In the genomic region with DNA sequence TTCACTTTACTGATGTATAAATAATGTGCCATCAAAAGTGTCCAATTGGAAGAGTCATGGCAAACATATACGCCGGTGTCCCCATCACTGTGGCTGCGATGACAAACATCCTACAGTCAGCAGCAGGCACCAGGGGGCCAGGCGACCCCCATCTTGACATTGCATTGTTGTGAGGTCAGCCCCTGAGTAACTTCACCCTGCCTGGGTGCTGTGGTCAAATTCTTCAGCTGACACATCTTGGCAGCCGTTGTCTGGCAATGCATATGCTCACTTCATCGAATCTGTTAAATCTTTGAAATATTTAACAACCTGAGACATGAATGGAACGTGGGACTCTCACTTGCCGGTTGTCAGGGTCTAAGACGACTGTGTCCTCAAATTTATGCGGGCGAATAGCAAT, we compare ENCODE assay signal across 25 cellular contexts.
DNase-seq lines count a peak whose midpoint lies in the region; ATAC-seq and TF ChIP-seq lines count a peak whose summit lies in the region.
"Had no signal": no experiment of that assay in that cellular context is flagged by ENCODE, and none has a peak within 500 bp of the region (broad histone marks: within the 10 kb centered on the region; RNA-seq: fewer than 3 reads in every experiment).

No MANE protein-coding gene starts in this region.

- peaks cover 0 to 13% of the 10 kb centered on the region in 2 donors for H3K9me3 ChIP-seq in right atrium auricular region
- H3K9me3 ChIP-seq: A549, SJCRH30 had no signal

- peak; percentile 32 for DNase-seq in right atrium auricular region (ENCODE audit: low spot score)
- no peak for DNase-seq in left ventricle myocardium superior
- DNase-seq in choroid plexus epithelial cell (ENCODE audit: low read depth), result peak; percentile 2
- peak; percentile 57 for DNase-seq in osteocyte (ENCODE audit: extremely low spot score, unreplicated experiment)
- no peak for DNase-seq in middle frontal gyrus (ENCODE audit: extremely low spot score, low spot score)
- DNase-seq in GF-D8 (lab: John Stamatoyannopoulos, UW), result no peak
- DNase-seq: C1 segment of cervical spinal cord; CD4-positive, alpha-beta memory T cell; COR-L47; DMS53; HCEC 1CT; KBM-7; NCI-H1105 treated with DMSO at 0.1 percent for 48 hours; NCI-H146; NCI-H1930; NCI-H2107; NCI-H446; NCI-H524 treated with DMSO at 0.1 percent for 48 hours; NCI-H774; PC-3; SJCRH30 had no signal

- H3K36me3 ChIP-seq in right atrium auricular region, result no peaks in the 10 kb centered on the region
- H3K36me3 ChIP-seq: SJCRH30 had no signal

- no peak overlapping the region for H3K4me3 Mint-ChIP-seq in osteocyte (ENCODE audit: unreplicated experiment)
- H3K4me3 Mint-ChIP-seq: CD4-positive, alpha-beta memory T cell had no signal

- H3K4me3 ChIP-seq in right atrium auricular region (no peak overlapping the region), choroid plexus epithelial cell (ENCODE audit: low read depth, low read length) (no peak overlapping the region)
- H3K4me3 ChIP-seq: A549, GM12878, SJCRH30 had no signal

- intact Hi-C loops in left ventricle myocardium superior (cut with micrococcal nuclease), result no loop called here

- ATAC-seq in left ventricle myocardium superior (no peak), GM21737 (IDR thresholded peaks at IDR 0.05; ENCODE audit: unreplicated experiment) (no peak)
- ATAC-seq: A549, GM12878, PC-3, Right ventricle myocardium inferior had no signal

- TF ChIP-seq CTCF in right atrium auricular region (IDR thresholded peaks at IDR 0.05) (no peak), choroid plexus epithelial cell (conservative IDR thresholded peaks at IDR 0.05; ENCODE audit: low read depth, low read length) (no peak), osteocyte (IDR thresholded peaks at IDR 0.05) (no peak)

- H3K27me3 Mint-ChIP-seq in osteocyte (ENCODE audit: unreplicated experiment), result no peaks in the 10 kb centered on the region

- H3K36me3 Mint-ChIP-seq in osteocyte (ENCODE audit: unreplicated experiment), result peaks cover 1% of the 10 kb centered on the region
- H3K36me3 Mint-ChIP-seq: CD4-positive, alpha-beta memory T cell had no signal

- no peaks in the 10 kb centered on the region for H3K4me1 ChIP-seq in right atrium auricular region
- H3K4me1 ChIP-seq: A549, SJCRH30 had no signal

- no peak overlapping the region for H3K27ac ChIP-seq in right atrium auricular region
- H3K27ac ChIP-seq: A549, SJCRH30 had no signal

- H3K4me1 Mint-ChIP-seq in osteocyte (ENCODE audit: unreplicated experiment), result peaks cover 18% of the 10 kb centered on the region
- H3K4me1 Mint-ChIP-seq: CD4-positive, alpha-beta memory T cell had no signal

- H3K27me3 ChIP-seq in right atrium auricular region, result no peaks in the 10 kb centered on the region

- no peaks in the 10 kb centered on the region for H3K9me3 Mint-ChIP-seq in osteocyte (ENCODE audit: unreplicated experiment)

- H3K27ac Mint-ChIP-seq in osteocyte (ENCODE audit: unreplicated experiment), result no peak overlapping the region
- H3K27ac Mint-ChIP-seq: CD4-positive, alpha-beta memory T cell had no signal

Comparison
In these comparisons a context has a peak if more than half of its experiments do, and no peak if none do; other contexts are left out.
1. DNase-seq: peak in right atrium auricular region (single experiment), choroid plexus epithelial cell (single experiment) and osteocyte (single experiment); none in left ventricle myocardium superior (single experiment), middle frontal gyrus (single experiment) and GF-D8 (single experiment).